15 cellular contexts compared by ENCODE assay signal in genomic region chr2:108967757-108968156, GRCh38. TPM values are rescaled to one million over a fixed set of nuclear protein-coding genes. Genes with fewer than 3 reads are reported as not detected.
DNase-seq lines count a peak whose midpoint lies in the region; ATAC-seq and TF ChIP-seq lines count a peak whose summit lies in the region.
"Had no signal": no experiment of that assay in that cellular context is flagged by ENCODE, and none has a peak within 500 bp of the region (broad histone marks: within the 10 kb centered on the region; RNA-seq: fewer than 3 reads in every experiment).

No MANE protein-coding gene starts in this region.

- H3K4me3 Mint-ChIP-seq in activated naive CD4-positive, alpha-beta T cell treated with anti-CD3 and anti-CD28 coated beads for 36 hours, result peak overlapping the region; percentile 41
- H3K4me3 Mint-ChIP-seq in activated naive CD8-positive, alpha-beta T cell treated with anti-CD3 and anti-CD28 coated beads, Interleukin-2, amount 10 ng/mL, durations not matched to agents 7 days and 5 days, result no peak overlapping the region
- no peak overlapping the region for H3K4me3 Mint-ChIP-seq in type B pancreatic cell
- H3K4me3 Mint-ChIP-seq: CD14-positive monocyte had no signal

- H3K4me3 ChIP-seq in H7 (ENCODE audit: insufficient read depth, low read depth, low read length), result no peak overlapping the region

- no peaks in the 10 kb centered on the region for H3K36me3 ChIP-seq in H7 (replicated peaks; ENCODE audit: control insufficient read depth, insufficient read depth, low read length)

- H3K36me3 Mint-ChIP-seq in activated naive CD4-positive, alpha-beta T cell treated with anti-CD3 and anti-CD28 coated beads for 36 hours (ENCODE audit: low read depth), result no peaks in the 10 kb centered on the region
- no peaks in the 10 kb centered on the region for H3K36me3 Mint-ChIP-seq in activated naive CD8-positive, alpha-beta T cell treated with anti-CD3 and anti-CD28 coated beads, Interleukin-2, amount 10 ng/mL, durations not matched to agents 7 days and 5 days
- no peaks in the 10 kb centered on the region for H3K36me3 Mint-ChIP-seq in type B pancreatic cell
- H3K36me3 Mint-ChIP-seq: CD14-positive monocyte had no signal

- intact Hi-C loops in activated naive CD4-positive, alpha-beta T cell treated with anti-CD3 and anti-CD28 coated beads for 36 hours (cut with micrococcal nuclease), result loop anchor here (1.0 to 2.0 kb wide), 2 partner anchors 9 to 19 kb away; no protein-coding TSS in a partner anchor

- H3K27me3 Mint-ChIP-seq in activated naive CD4-positive, alpha-beta T cell treated with anti-CD3 and anti-CD28 coated beads for 36 hours (ENCODE audit: low read depth), result no peaks in the 10 kb centered on the region
- H3K27me3 Mint-ChIP-seq in activated naive CD8-positive, alpha-beta T cell treated with anti-CD3 and anti-CD28 coated beads, Interleukin-2, amount 10 ng/mL, durations not matched to agents 7 days and 5 days, result no peaks in the 10 kb centered on the region
- H3K27me3 Mint-ChIP-seq in type B pancreatic cell, result no peaks in the 10 kb centered on the region

- H3K4me1 Mint-ChIP-seq in activated naive CD4-positive, alpha-beta T cell treated with anti-CD3 and anti-CD28 coated beads for 36 hours (ENCODE audit: low read depth), result peaks cover 96% of the 10 kb centered on the region
- H3K4me1 Mint-ChIP-seq in activated naive CD8-positive, alpha-beta T cell treated with anti-CD3 and anti-CD28 coated beads, Interleukin-2, amount 10 ng/mL, durations not matched to agents 7 days and 5 days, result peaks cover 26% of the 10 kb centered on the region
- H3K4me1 Mint-ChIP-seq in type B pancreatic cell (ENCODE audit: unreplicated experiment), result peaks cover 63% of the 10 kb centered on the region
- H3K4me1 Mint-ChIP-seq: CD14-positive monocyte had no signal

- DNase-seq in activated naive CD4-positive, alpha-beta T cell treated with anti-CD3 and anti-CD28 coated beads for 36 hours, result peak; percentile 61
- no peak for DNase-seq in activated naive CD4-positive, alpha-beta T cell (lab: John Stamatoyannopoulos, UW)
- DNase-seq in D341Med (ENCODE audit: low spot score), result peak; percentile 43
- DNase-seq in activated naive CD8-positive, alpha-beta T cell treated with anti-CD3 and anti-CD28 coated beads, Interleukin-2, amount 10 ng/mL, durations not matched to agents 7 days and 5 days, result no peak
- no peak for DNase-seq in type B pancreatic cell (ENCODE audit: extremely low spot score, unreplicated experiment)
- DNase-seq in H7, result no peak
- no peak for DNase-seq in CD1c-positive myeloid dendritic cell (ENCODE audit: extremely low spot score)
- DNase-seq: DND-41, NCI-H1092, NCI-H146, NCI-H2081, NCI-H2227 treated with DMSO at 0.1 percent for 48 hours, NCI-H524 treated with DMSO at 0.1 percent for 48 hours, SHP77 had no signal

- POLR2A ChIA-PET in activated naive CD8-positive, alpha-beta T cell treated with anti-CD3 and anti-CD28 coated beads, Interleukin-2, amount 10 ng/mL, durations not matched to agents 7 days and 5 days (lab: Charles Lee), result interaction anchor here (1.4 kb wide), 1 partner anchor 10 kb away, joined by 4 read pairs; no protein-coding TSS in a partner anchor

- H3K27ac Mint-ChIP-seq in activated naive CD4-positive, alpha-beta T cell treated with anti-CD3 and anti-CD28 coated beads for 36 hours, result peak overlapping the region; percentile 48
- no peak overlapping the region for H3K27ac Mint-ChIP-seq in activated naive CD8-positive, alpha-beta T cell treated with anti-CD3 and anti-CD28 coated beads, Interleukin-2, amount 10 ng/mL, durations not matched to agents 7 days and 5 days
- peak overlapping the region; percentile 10 for H3K27ac Mint-ChIP-seq in type B pancreatic cell
- H3K27ac Mint-ChIP-seq: CD14-positive monocyte had no signal

- CTCF ChIA-PET in activated naive CD4-positive, alpha-beta T cell treated with anti-CD3 and anti-CD28 coated beads for 36 hours (lab: Charles Lee), result interaction anchor here (0.5 to 3.7 kb wide), 5 partner anchors 9 to 147 kb away, joined by 3 to 17 read pairs (median 7); no protein-coding TSS in a partner anchor

- TF ChIP-seq CTCF in type B pancreatic cell (conservative IDR thresholded peaks at IDR 0.05), result no peak

- no peaks in the 10 kb centered on the region for H3K9me3 Mint-ChIP-seq in activated naive CD4-positive, alpha-beta T cell treated with anti-CD3 and anti-CD28 coated beads for 36 hours
- no peaks in the 10 kb centered on the region for H3K9me3 Mint-ChIP-seq in activated naive CD8-positive, alpha-beta T cell treated with anti-CD3 and anti-CD28 coated beads, Interleukin-2, amount 10 ng/mL, durations not matched to agents 7 days and 5 days
- H3K9me3 Mint-ChIP-seq in type B pancreatic cell, result no peaks in the 10 kb centered on the region
- H3K9me3 Mint-ChIP-seq: CD14-positive monocyte had no signal

- ATAC-seq in activated naive CD8-positive, alpha-beta T cell treated with anti-CD3 and anti-CD28 coated beads, Interleukin-2, amount 10 ng/mL, durations not matched to agents 7 days and 5 days (ENCODE audit: low read depth), result peak; percentile 25

- no peaks in the 10 kb centered on the region for H3K27me3 ChIP-seq in H7 (ENCODE audit: control insufficient read depth, insufficient read depth, low read length)

RNA-seq across cellular contexts. Expression of gene EDAR, which starts 21.3 kb away (rescaled TPM):
- total RNA-seq in activated naive CD4-positive, alpha-beta T cell treated with anti-CD3 and anti-CD28 coated beads for 36 hours, result 1 to 10 TPM; 1.1 to 1.3 TPM
- under 1 TPM; 0.14 to 0.23 TPM for total RNA-seq in activated naive CD8-positive, alpha-beta T cell treated with anti-CD3 and anti-CD28 coated beads, Interleukin-2, amount 10 ng/mL, durations not matched to agents 7 days and 5 days
- 4.8 and 5.1 TPM in 2 replicates for total RNA-seq in type B pancreatic cell (ENCODE audit: low replicate concordance)
- 0.03 and 0.11 TPM in 2 replicates for total RNA-seq in H7 (2014; rRNA removed; shearing (Covaris generic))

Comparison
In these comparisons a context has a peak if more than half of its experiments do, and no peak if none do; other contexts are left out.
1. DNase-seq: peak in activated naive CD4-positive, alpha-beta T cell treated with anti-CD3 and anti-CD28 coated beads for 36 hours (single experiment) and D341Med (single experiment); none in activated naive CD4-positive, alpha-beta T cell (0 of 4), activated naive CD8-positive, alpha-beta T cell treated with anti-CD3 and anti-CD28 coated beads, Interleukin-2, amount 10 ng/mL, durations not matched to agents 7 days and 5 days (single experiment), type B pancreatic cell (single experiment), H7 (single experiment) and CD1c-positive myeloid dendritic cell (single experiment).